Comparison of ENCODE assay signal across 8 cellular contexts in the genomic region with DNA sequence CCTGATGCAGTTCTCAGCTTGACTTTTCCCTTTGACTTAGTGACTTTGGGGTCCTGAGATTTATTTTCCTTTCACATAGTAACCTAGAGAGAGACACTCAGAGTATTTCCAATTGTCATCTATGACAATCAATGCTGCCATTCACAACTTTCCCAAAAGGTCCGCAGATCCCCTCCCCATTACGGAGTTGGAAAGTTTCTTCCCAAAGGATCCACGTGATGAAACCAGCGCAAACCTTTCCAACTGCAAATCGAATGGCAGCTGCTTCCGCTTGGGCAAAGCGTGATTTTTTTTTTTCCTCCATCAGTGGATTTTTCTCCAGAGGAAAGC. TPM values are rescaled to one million over a fixed set of nuclear protein-coding genes. Genes with fewer than 3 reads are reported as not detected.
DNase-seq lines count a peak whose midpoint lies in the region; ATAC-seq, FAIRE-seq and TF ChIP-seq lines count a peak whose summit lies in the region.

No MANE protein-coding gene starts in this region.

- H3K36me3 Mint-ChIP-seq in activated T-cell treated with anti-CD3 and anti-CD28 coated beads, Interleukin-2, amount 50 U/mL, for 24 hours (ENCODE audit: low read depth), result peaks cover 7% of the 10 kb centered on the region

- H3F3A ChIP-seq in SK-N-SH (replicated peaks; ENCODE audit: insufficient read depth), result no peaks in the 10 kb centered on the region

- peak overlapping the region; percentile 96 for H3K27ac Mint-ChIP-seq in activated T-cell treated with anti-CD3 and anti-CD28 coated beads, Interleukin-2, amount 50 U/mL, for 24 hours

- peaks cover 5% of the 10 kb centered on the region; the same call in 1 of the 2 replicates for H3K79me2 ChIP-seq in SK-N-SH (ENCODE audit: insufficient read depth)

- H3K4me3 Mint-ChIP-seq in activated T-cell treated with anti-CD3 and anti-CD28 coated beads, Interleukin-2, amount 50 U/mL, for 24 hours, result peak overlapping the region; percentile 88

- no peak for DNase-seq in activated T-cell treated with anti-CD3 and anti-CD28 coated beads, Interleukin-2, amount 50 U/mL, for 24 hours
- no peak for DNase-seq in activated T-cell treated with anti-CD3 and anti-CD28 coated beads, Interleukin-2, amount 50 U/mL, for 1 hour
- DNase-seq in SK-N-SH (peak; percentile 64), fibroblast of the aortic adventitia (ENCODE audit: low read depth) (no peak), pancreas (no peak), ureter (ENCODE audit: low spot score) (no peak), SW480 (ENCODE audit: low spot score) (no peak), iPS-NIHi11 (ENCODE audit: low spot score) (no peak)

- TF ChIP-seq RAD21 in SK-N-SH (IDR thresholded peaks at IDR 0.05; ENCODE audit: low read length), result no peak

- H2AFZ ChIP-seq in SK-N-SH (ENCODE audit: low read depth), result peak overlapping the region; percentile 100

- no peaks in the 10 kb centered on the region for H3K9me3 ChIP-seq in SK-N-SH
- H3K9me3 ChIP-seq in pancreas, result no peaks in the 10 kb centered on the region

- H3K4me1 ChIP-seq in SK-N-SH (ENCODE audit: control insufficient read depth in 1 of 2, insufficient read depth in 2 of 2, low read depth in 1 of 2, low read length in 1 of 2) (peaks cover 0 to 3% of the 10 kb centered on the region in 2 experiments; a peak in 1 of 4 replicates), pancreas (peaks cover 4 to 5% (median 4%) of the 10 kb centered on the region in 3 donors)

- no peaks in the 10 kb centered on the region for H4K20me1 ChIP-seq in SK-N-SH (ENCODE audit: insufficient read depth)

- no peak for ATAC-seq in pancreas

- no peaks in the 10 kb centered on the region for H3K9me2 ChIP-seq in SK-N-SH

- 0% methylated on average over 7 of the region's 7 CpGs for WGBS in SK-N-SH (ENCODE audit: low lambda C conversion rate)
- WGBS in pancreas, 2 donors, result 0 to 1% methylated on average over 7 of the region's 7 CpGs

- no peak for FAIRE-seq in pancreas (lab: Jason Lieb, UNC)

- H3K27ac ChIP-seq in SK-N-SH (ENCODE audit: low read depth in 2 of 2, low read length in 1 of 2) (peak overlapping the region; percentile 88 to 96), pancreas (peak overlapping the region; percentile 92 to 98 (median 94))

- peak overlapping the region; percentile 79 to 99 for H3K4me3 ChIP-seq in SK-N-SH (ENCODE audit: low read depth in 2 of 2, low read length in 1 of 2)
- peak overlapping the region; percentile 80 for H3K4me3 ChIP-seq in fibroblast of the aortic adventitia (ENCODE audit: low read depth, low read length)
- H3K4me3 ChIP-seq in pancreas, result peak overlapping the region; percentile 89 to 97 (median 92)

- H3K9me3 Mint-ChIP-seq in activated T-cell treated with anti-CD3 and anti-CD28 coated beads, Interleukin-2, amount 50 U/mL, for 24 hours, result no peaks in the 10 kb centered on the region

- no peaks in the 10 kb centered on the region for H3K27me3 Mint-ChIP-seq in activated T-cell treated with anti-CD3 and anti-CD28 coated beads, Interleukin-2, amount 50 U/mL, for 24 hours

- H3K36me3 ChIP-seq in SK-N-SH (replicated peaks in 1 of 2; ENCODE audit: control insufficient read depth in 1 of 2, insufficient read depth in 2 of 2, low read length in 1 of 2) (no peaks in the 10 kb centered on the region), pancreas (no peaks in the 10 kb centered on the region)

- TF ChIP-seq CTCF in SK-N-SH (IDR thresholded peaks at IDR 0.05) (no peak), fibroblast of the aortic adventitia (IDR thresholded peaks at IDR 0.05; ENCODE audit: insufficient read depth, low read length) (no peak), pancreas (IDR thresholded peaks at IDR 0.05) (no peak)

- intact Hi-C loops in pancreas (cut with DNase I), result no loop called here

- CTCF ChIA-PET in SK-N-SH (lab: Yijun Ruan, JAX), result interaction anchor here (0.6 to 2.7 kb wide), 13 partner anchors 10 to 107 kb away, joined by 3 to 14 read pairs (median 3); a partner anchor contains a TSS

- no peaks in the 10 kb centered on the region for H3K27me3 ChIP-seq in SK-N-SH (ENCODE audit: insufficient read depth)
- H3K27me3 ChIP-seq in pancreas, result no peaks in the 10 kb centered on the region

- peak overlapping the region; percentile 95 for H3K4me2 ChIP-seq in SK-N-SH

- POLR2A ChIA-PET in SK-N-SH (lab: Yijun Ruan, JAX), result interaction anchor here (0.6 to 2.1 kb wide), 5 partner anchors 14 to 81 kb away, joined by 3 to 9 read pairs (median 5); no protein-coding TSS in a partner anchor

- H3K9ac ChIP-seq in SK-N-SH, result peak overlapping the region; percentile 99

- no peak for TF ChIP-seq EP300 in SK-N-SH (IDR thresholded peaks at IDR 0.05; ENCODE audit: borderline replicate concordance in 1 of 2, low read depth in 1 of 2, low read length in 1 of 2)

- peaks cover 29% of the 10 kb centered on the region for H3K4me1 Mint-ChIP-seq in activated T-cell treated with anti-CD3 and anti-CD28 coated beads, Interleukin-2, amount 50 U/mL, for 24 hours (ENCODE audit: low read depth)

TF ChIP-seq in SK-N-SH, 30 proteins besides CTCF, POLR2A, EP300 and RAD21:
- TF ChIP-seq, protein P1, sequence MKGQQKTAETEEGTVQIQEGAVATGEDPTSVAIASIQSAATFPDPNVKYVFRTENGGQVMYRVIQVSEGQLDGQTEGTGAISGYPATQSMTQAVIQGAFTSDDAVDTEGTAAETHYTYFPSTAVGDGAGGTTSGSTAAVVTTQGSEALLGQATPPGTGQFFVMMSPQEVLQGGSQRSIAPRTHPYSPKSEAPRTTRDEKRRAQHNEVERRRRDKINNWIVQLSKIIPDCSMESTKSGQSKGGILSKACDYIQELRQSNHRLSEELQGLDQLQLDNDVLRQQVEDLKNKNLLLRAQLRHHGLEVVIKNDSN (IDR thresholded peaks at IDR 0.05; ENCODE audit: borderline replicate concordance, low read depth), result peak; percentile 72; the same call in 1 of the 2 replicates
- peak; percentile 95 for TF ChIP-seq MXI1 (IDR thresholded peaks at IDR 0.05; ENCODE audit: low read depth, low read length)
- 0 out of 2 replicates have a peak, but pooled peaks have one; percentile 42 for TF ChIP-seq YY1 (IDR thresholded peaks at IDR 0.05; ENCODE audit: low read depth)
- TF ChIP-seq, protein P2, sequence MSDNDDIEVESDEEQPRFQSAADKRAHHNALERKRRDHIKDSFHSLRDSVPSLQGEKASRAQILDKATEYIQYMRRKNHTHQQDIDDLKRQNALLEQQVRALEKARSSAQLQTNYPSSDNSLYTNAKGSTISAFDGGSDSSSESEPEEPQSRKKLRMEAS (IDR thresholded peaks at IDR 0.05; ENCODE audit: low read depth), result peak; percentile 44; the same call in 1 of the 2 replicates
- no peak for TF ChIP-seq JUND (IDR thresholded peaks at IDR 0.05)
TF ChIP-seq in SK-N-SH: peak in this region for 4.

RNA-seq across cellular contexts. Expression of a gene that starts 0.5 kb away (rescaled TPM):
- 9.7 and 10.4 TPM in 2 replicates for polyA plus RNA-seq in SK-N-SH (2012; rRNA removed)
- polyA plus RNA-seq in SK-N-SH (2012; cell fraction: cytosol; rRNA removed), result 2.3 and 3.3 TPM in 2 replicates
- 47.7 and 71.8 TPM in 2 replicates for polyA plus RNA-seq in SK-N-SH (2012; cell fraction: nucleus; rRNA removed)
- 8.1 and 8.9 TPM in 2 replicates for total RNA-seq in fibroblast of the aortic adventitia (ENCODE audit: low replicate concordance)
- total RNA-seq in pancreas, result 10 to 100 TPM; 11.7 to 17.0 (median 13.9) TPM
- 10 to 100 TPM; 30.9 to 33.6 TPM for polyA plus RNA-seq in pancreas
- total RNA-seq in ureter, result 29.7 TPM

RNA-seq across cellular contexts. Expression of a gene that starts 15.0 kb away (rescaled TPM):
- polyA plus RNA-seq in SK-N-SH (2012; rRNA removed), result 11.4 and 19.9 TPM in 2 replicates
- 6.6 and 13.1 TPM in 2 replicates for polyA plus RNA-seq in SK-N-SH (2012; cell fraction: cytosol; rRNA removed)
- 13.6 and 16.1 TPM in 2 replicates for polyA plus RNA-seq in SK-N-SH (2012; cell fraction: nucleus; rRNA removed)
- 16.7 and 18.9 TPM in 2 replicates for total RNA-seq in fibroblast of the aortic adventitia (ENCODE audit: low replicate concordance)
- 10 to 100 TPM in 2 of 6 donors, 1 to 10 TPM in 4; 3.5 to 16.2 (median 4.6) TPM for total RNA-seq in pancreas
- 1 to 10 TPM; 4.2 to 5.8 TPM for polyA plus RNA-seq in pancreas
- 28.9 TPM for total RNA-seq in ureter
